In the genomic region with DNA sequence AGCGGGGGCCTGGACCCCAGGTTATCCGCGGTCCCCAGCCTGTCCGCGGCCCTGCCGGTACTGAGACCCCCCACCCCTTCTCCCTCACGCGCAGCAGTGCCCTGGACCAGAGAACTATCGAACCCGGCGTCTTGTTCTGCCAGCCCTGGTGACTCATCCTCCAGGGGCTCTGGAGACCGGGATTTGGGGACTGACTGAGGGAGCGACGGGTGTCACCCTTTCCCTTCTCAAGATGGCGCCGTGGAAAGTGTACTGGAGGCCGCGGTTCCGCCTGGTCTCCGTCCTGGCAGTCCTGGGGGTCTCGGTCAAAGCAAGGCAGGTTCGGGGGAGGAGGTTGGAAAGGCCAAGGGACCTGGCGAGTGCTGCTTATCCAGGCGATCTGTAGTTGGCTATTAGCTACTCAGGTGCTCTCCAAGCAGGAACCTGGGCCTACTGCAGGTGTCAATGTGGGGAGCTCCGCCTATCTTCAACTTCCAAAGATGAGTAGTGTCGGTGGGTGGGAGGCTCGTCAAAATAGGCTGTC, we compare ENCODE assay signal across 8 cellular contexts. TPM values are rescaled to one million over a fixed set of nuclear protein-coding genes. Genes with fewer than 3 reads are reported as not detected.
DNase-seq lines count a peak whose midpoint lies in the region; ATAC-seq, FAIRE-seq and TF ChIP-seq lines count a peak whose summit lies in the region.

No MANE protein-coding gene starts in this region.

- FAIRE-seq in pancreas (lab: Jason Lieb, UNC) (no peak), urothelium cell line (lab: Jason Lieb, UNC) (no peak)

- peak overlapping the region; percentile 92 to 100 (median 97) for H3K27ac ChIP-seq in pancreas

- peaks cover 0 to 3% (median 0%) of the 10 kb centered on the region in 3 donors for H3K36me3 ChIP-seq in pancreas

- H3K4me3 Mint-ChIP-seq in activated naive CD8-positive, alpha-beta T cell: peak overlapping the region; percentile 95

- WGBS in pancreas, 2 donors: 0% methylated on average over 26 to 27 of the region's 27 CpGs

- peaks cover 3% of the 10 kb centered on the region for H3K36me3 Mint-ChIP-seq in activated naive CD8-positive, alpha-beta T cell

- no peaks in the 10 kb centered on the region for H3K27me3 ChIP-seq in pancreas

- H3K9me3 ChIP-seq in pancreas: no peaks in the 10 kb centered on the region

- intact Hi-C loops in head of caudate nucleus (cut with DNase I) (loop anchor here (5.0 kb wide), 1 partner anchor 95 kb away; a partner anchor contains a TSS), pancreas (cut with DNase I) (no loop called here)

- ATAC-seq in GM19438 (IDR thresholded peaks at IDR 0.05; ENCODE audit: low read depth, unreplicated experiment) (peak; percentile 16), pancreas (peak; percentile 49 to 59 (median 54))

- peak overlapping the region; percentile 81 to 99 (median 90) for H3K4me3 ChIP-seq in pancreas

- H3K4me1 ChIP-seq in pancreas: peaks cover 17 to 22% (median 22%) of the 10 kb centered on the region in 3 donors

- peak; percentile 55 for DNase-seq in AG20443 (ENCODE audit: low spot score)
- peak; percentile 12 for DNase-seq in HPDE6-E6E7 (ENCODE audit: extremely low spot score)
- peak; percentile 6 for DNase-seq in SHP77 treated with DMSO at 0.1 percent for 48 hours (lab: John Stamatoyannopoulos, UW)
- peak; percentile 14 to 88 (median 56) for DNase-seq in head of caudate nucleus
- peak; percentile 33 to 80 (median 62) for DNase-seq in pancreas
- peak; percentile 39 for DNase-seq in urothelium cell line (ENCODE audit: low spot score)

- H3K9me3 Mint-ChIP-seq in activated naive CD8-positive, alpha-beta T cell (ENCODE audit: low read depth): no peaks in the 10 kb centered on the region

- peaks cover 55% of the 10 kb centered on the region for H3K4me1 Mint-ChIP-seq in activated naive CD8-positive, alpha-beta T cell (ENCODE audit: low read depth)

- H3K27me3 Mint-ChIP-seq in activated naive CD8-positive, alpha-beta T cell: no peaks in the 10 kb centered on the region

- peak overlapping the region; percentile 98 for H3K27ac Mint-ChIP-seq in activated naive CD8-positive, alpha-beta T cell

- TF ChIP-seq CTCF in pancreas (IDR thresholded peaks at IDR 0.05): no peak

RNA-seq across cellular contexts. Expression of a gene that starts 0.7 kb away (rescaled TPM):
- 10 to 100 TPM; 18.5 to 30.2 (median 21.6) TPM for total RNA-seq in pancreas
- polyA plus RNA-seq in pancreas: 10 to 100 TPM; 16.0 to 21.8 TPM

RNA-seq across cellular contexts. Expression of a gene that starts 13.6 kb away (rescaled TPM):
- total RNA-seq in pancreas: under 1 TPM in 3 of 6 donors, not detected in 3; 0.12 to 0.60 (median 0.28) TPM
- 1 to 10 TPM in 1 of 2 donors, under 1 TPM in 1; 0.09 to 2.3 TPM for polyA plus RNA-seq in pancreas

Comparison
In these comparisons a context has a peak if more than half of its experiments do, and no peak if none do; other contexts are left out.
1. Peak in every context shown above with its lines: DNase-seq, ATAC-seq, H3K4me3 ChIP-seq and H3K27ac ChIP-seq.
2. DNase-seq: peak in every context shown above with its lines; median percentile 62 in pancreas; 56 in head of caudate nucleus; 55 in AG20443; 39 in urothelium cell line; 12 in HPDE6-E6E7; 6 in SHP77 treated with DMSO at 0.1 percent for 48 hours.